ENCODE assay signal across 8 cellular contexts in the genomic region with DNA sequence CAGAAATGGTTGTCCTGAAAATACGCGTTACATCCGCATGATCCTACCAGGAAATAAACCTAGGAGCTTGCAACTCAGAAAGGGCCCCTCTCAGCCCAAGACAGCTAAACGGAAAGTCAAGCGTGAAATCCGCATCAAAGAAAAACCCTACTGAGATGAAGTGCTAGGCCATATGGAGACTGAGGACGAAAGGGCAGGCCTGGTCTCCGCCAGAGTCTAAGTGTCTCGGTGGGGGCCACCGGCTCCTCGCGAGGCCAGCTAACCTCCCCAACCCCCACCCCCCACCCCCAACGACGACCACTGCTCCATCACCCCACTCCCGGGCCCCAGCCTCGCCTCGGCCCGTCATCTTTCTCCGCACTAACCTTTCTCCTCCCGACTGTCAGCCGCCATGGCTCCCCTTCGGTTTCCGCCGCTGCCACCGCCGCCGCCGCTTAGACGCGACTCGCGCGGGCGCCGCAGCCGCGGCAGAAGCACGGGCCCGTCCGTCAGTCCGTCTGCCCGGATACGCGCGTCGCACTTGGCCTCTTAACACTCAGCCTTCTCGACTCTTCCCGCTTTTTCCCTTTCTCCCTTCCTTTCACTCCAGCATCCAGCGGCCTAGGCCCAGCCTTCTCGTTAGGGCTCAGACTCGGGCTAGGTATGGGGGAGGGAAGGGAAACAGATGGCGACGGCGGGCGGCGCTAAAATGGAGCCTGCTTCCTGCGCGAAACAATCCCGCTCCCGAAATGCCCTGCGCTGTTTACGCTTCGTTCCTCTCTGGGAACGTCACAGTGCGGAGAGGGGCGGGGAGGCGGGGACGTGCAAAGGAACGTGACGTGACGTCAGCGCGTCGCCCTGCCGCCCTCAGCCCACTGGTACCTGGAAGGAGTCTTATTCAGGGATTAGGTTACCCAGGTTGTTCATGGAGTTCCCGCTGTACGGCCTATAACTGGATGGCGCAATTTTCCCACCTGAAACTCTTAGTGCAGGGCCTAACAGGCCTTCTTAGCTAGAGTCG. TPM values are rescaled to one million over a fixed set of nuclear protein-coding genes. Genes with fewer than 3 reads are reported as not detected.
A peak's percentile ranks its signal among the peaks of the same experiment; 100 is the strongest.
DNase-seq lines count a peak whose midpoint lies in the region; ATAC-seq and TF ChIP-seq lines count a peak whose summit lies in the region.

A gene (minus strand): TSS at position 730 of the 1,000 bp plus-strand sequence. CDS start 337 bp downstream, at position 393.

- H3K9me3 ChIP-seq in mononuclear cell (ENCODE audit: low read depth, low read length) = no peaks in the 10 kb centered on the region

- peak within 1 kb of the TSS; percentile 79 to 99 (median 96) for H3K4me3 Mint-ChIP-seq in IgD-negative memory B cell

- H3K4me1 Mint-ChIP-seq in IgD-negative memory B cell = peaks cover 25 to 36% (median 27%) of the 10 kb centered on the region in 3 donors

- H3K27me3 Mint-ChIP-seq in IgD-negative memory B cell = no peaks in the 10 kb centered on the region

- H3K4me1 ChIP-seq in mononuclear cell (ENCODE audit: insufficient read depth, low read length) = peaks cover 26% of the 10 kb centered on the region

- no peak for TF ChIP-seq CTCF in epithelial cell of esophagus (IDR thresholded peaks at IDR 0.05; ENCODE audit: insufficient read depth, low read depth, low read length, missing control alignments)

- peak; percentile 97 for ATAC-seq in GM21529 (IDR thresholded peaks at IDR 0.05; ENCODE audit: unreplicated experiment)

- peak within 1 kb of the TSS; percentile 78 to 99 (median 99) for H3K27ac Mint-ChIP-seq in IgD-negative memory B cell

- peaks cover 5% of the 10 kb centered on the region for H3K27me3 ChIP-seq in mononuclear cell (ENCODE audit: insufficient read depth, low read length)

- H3K36me3 Mint-ChIP-seq in IgD-negative memory B cell = peaks cover 3% of the 10 kb centered on the region

- H3K4me3 ChIP-seq in epithelial cell of esophagus (ENCODE audit: low read length) (peak within 1 kb of the TSS; percentile 93), mononuclear cell (ENCODE audit: low read length) (peak within 1 kb of the TSS; percentile 80)

- peaks cover 0 to 1% (median 0%) of the 10 kb centered on the region in 3 donors for H3K9me3 Mint-ChIP-seq in IgD-negative memory B cell

- DNase-seq in DMS114 treated with DMSO at 0.1 percent for 48 hours (lab: John Stamatoyannopoulos, UW; ENCODE audit: unreplicated experiment) = peak; percentile 76
- peak; percentile 6 for DNase-seq in OCI-M2 (lab: John Stamatoyannopoulos, UW; ENCODE audit: unreplicated experiment)
- peak; percentile 95 for DNase-seq in activated T-cell treated with anti-CD3 and anti-CD28 coated beads for 4 hours
- DNase-seq in epithelial cell of esophagus (ENCODE audit: low read depth) = peak; percentile 99
- peak; percentile 81 to 91 for DNase-seq in stimulated activated CD8-positive, alpha-beta memory T cell treated with anti-CD3 and anti-CD28 coated beads, Interleukin-4, amount 100 ng/mL, for 1 hour (ENCODE audit: low read depth in 2 of 2, low spot score in 1 of 2)

RNA-seq across cellular contexts. Expression of the gene that starts here (rescaled TPM):
- polyA plus RNA-seq in IgD-negative memory B cell = 53.0 TPM
- 283 TPM for total RNA-seq in mononuclear cell

Comparison
In these comparisons a context has a peak if more than half of its experiments do, and no peak if none do; other contexts are left out.
1. Peak in every context shown above with its lines: DNase-seq, ATAC-seq and H3K4me3 ChIP-seq.
2. DNase-seq: peak in every context shown above with its lines; median percentile 99 in epithelial cell of esophagus; 95 in activated T-cell treated with anti-CD3 and anti-CD28 coated beads for 4 hours; 86 in stimulated activated CD8-positive, alpha-beta memory T cell treated with anti-CD3 and anti-CD28 coated beads, Interleukin-4, amount 100 ng/mL, for 1 hour; 76 in DMS114 treated with DMSO at 0.1 percent for 48 hours; 6 in OCI-M2.